8 cellular contexts compared by ENCODE assay signal in genomic region chr3:155753038-155753647, GRCh38. TPM values are rescaled to one million over a fixed set of nuclear protein-coding genes. Genes with fewer than 3 reads are reported as not detected.
DNase-seq lines count a peak whose midpoint lies in the region; ATAC-seq, FAIRE-seq and TF ChIP-seq lines count a peak whose summit lies in the region.

No MANE protein-coding gene starts in this region.

- H3K4me1 ChIP-seq in adrenal gland (replicated peaks in 1 of 2): no peaks in the 10 kb centered on the region

- H3K4me3 Mint-ChIP-seq in nephron: no peak overlapping the region

- ATAC-seq in GM19328 (IDR thresholded peaks at IDR 0.05; ENCODE audit: unreplicated experiment): no peak

- no peaks in the 10 kb centered on the region for H3K36me3 Mint-ChIP-seq in nephron (ENCODE audit: low read depth)

- H3K27me3 ChIP-seq in adrenal gland: no peaks in the 10 kb centered on the region

- TF ChIP-seq CTCF in 22Rv1 (IDR thresholded peaks at IDR 0.05) (peak; percentile 82), NB4 (IDR thresholded peaks at IDR 0.05; ENCODE audit: low read depth, low read length) (peak; percentile 41), adrenal gland (IDR thresholded peaks at IDR 0.05) (peak in 5 of 6 experiments; percentile 11 to 44 (median 35)), nephron (IDR thresholded peaks at IDR 0.05; ENCODE audit: unreplicated experiment in 3 of 3) (peak; percentile 31 to 49 (median 33))

- H3K27me3 Mint-ChIP-seq in nephron (ENCODE audit: low read depth): peaks cover 4% of the 10 kb centered on the region

- WGBS in adrenal gland, 4 donors: 78 to 82% (median 79%) methylated on average over 11 of the region's 11 CpGs

- H3K27ac Mint-ChIP-seq in nephron: no peak overlapping the region

- no peak for FAIRE-seq in urothelium cell line (lab: Jason Lieb, UNC)

- peaks cover 11% of the 10 kb centered on the region for H3K4me1 Mint-ChIP-seq in nephron

- no peaks in the 10 kb centered on the region for H3K9me3 Mint-ChIP-seq in nephron

- DNase-seq in GM03348 (ENCODE audit: low spot score): peak; percentile 42
- peak; percentile 61 for DNase-seq in NB4 (ENCODE audit: low read depth)
- DNase-seq in adrenal gland: no peak
- DNase-seq in urothelium cell line (ENCODE audit: low spot score): no peak
- DNase-seq in T1000 (lab: John Stamatoyannopoulos, UW): no peak

- H3K4me3 ChIP-seq in NB4 (ENCODE audit: low read depth, low read length) (no peak overlapping the region), adrenal gland (no peak overlapping the region)

- H3K36me3 ChIP-seq in adrenal gland (replicated peaks in 1 of 2): no peaks in the 10 kb centered on the region

- intact Hi-C loops in adrenal gland (cut with DNase I): no loop called here

- TF ChIP-seq POLR2A in NB4 (IDR thresholded peaks at IDR 0.05; ENCODE audit: extremely low read depth, insufficient read length) (no peak), adrenal gland (IDR thresholded peaks at IDR 0.05) (no peak)

- H3K27ac ChIP-seq in 22Rv1 (no peak overlapping the region), adrenal gland (no peak overlapping the region)

- H3K9me3 ChIP-seq in adrenal gland (replicated peaks in 1 of 3): no peaks in the 10 kb centered on the region

RNA-seq across cellular contexts. Expression of gene PLCH1, which starts 8.3 kb away (rescaled TPM):
- under 1 TPM in 6 of 8 donors, not detected in 2; under 0.01 to 0.26 (median 0.11) TPM for total RNA-seq in adrenal gland
- polyA plus RNA-seq in adrenal gland: under 1 TPM; 0.07 to 0.09 (median 0.08) TPM

RNA-seq across cellular contexts. Expression of gene C3orf33, which starts 52.9 kb away (rescaled TPM):
- total RNA-seq in adrenal gland: 10 to 100 TPM in 7 of 8 donors, 1 to 10 TPM in 1; 8.4 to 17.1 (median 12.6) TPM
- 10 to 100 TPM in 1 of 3 donors, 1 to 10 TPM in 2; 3.5 to 16.9 (median 5.2) TPM for polyA plus RNA-seq in adrenal gland

Comparison
In these comparisons a context has a peak if more than half of its experiments do, and no peak if none do; other contexts are left out.
1. DNase-seq: peak in GM03348 (single experiment) and NB4 (single experiment); none in adrenal gland (0 of 7), urothelium cell line (single experiment) and T1000 (single experiment).
2. Peak in every context shown above with its lines, with median percentiles within 50 percentile points of each other: CTCF ChIP-seq.